ENCODE assay signal across 22 cellular contexts in the genomic region with DNA sequence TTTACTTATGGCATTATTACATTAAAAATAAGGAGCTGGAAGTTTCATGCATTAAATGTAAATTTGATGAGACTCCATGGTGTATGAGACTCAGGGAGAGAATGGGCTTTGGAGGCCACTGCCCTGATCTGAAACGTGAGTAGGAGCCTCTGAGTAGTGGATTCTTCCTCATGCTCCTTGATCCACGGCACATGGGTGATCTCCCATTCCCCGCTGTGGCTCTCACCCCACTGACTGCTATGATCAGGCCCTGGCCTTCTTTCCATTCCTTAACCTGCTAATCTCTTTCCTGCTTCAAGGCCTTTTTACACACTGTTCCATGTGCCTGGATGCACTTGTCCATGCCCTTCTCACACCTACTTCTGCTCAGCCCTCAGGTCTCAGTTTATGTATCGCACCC.
A peak's percentile ranks its signal among the peaks of the same experiment; 100 is the strongest.
DNase-seq lines count a peak whose midpoint lies in the region; ATAC-seq and TF ChIP-seq lines count a peak whose summit lies in the region.
"Had no signal": no experiment of that assay in that cellular context is flagged by ENCODE, and none has a peak within 500 bp of the region (broad histone marks: within the 10 kb centered on the region; RNA-seq: fewer than 3 reads in every experiment).

No MANE protein-coding gene starts in this region.

- no peak for ATAC-seq in natural killer cell treated with Interleukin-12 subunit alpha and Interleukin-12 subunit beta and Interleukin-15 and Interleukin-18, amount 100 ng/mL, for 72 hours
- ATAC-seq in natural killer cell (no peak), GM21423 (IDR thresholded peaks at IDR 0.05; ENCODE audit: unreplicated experiment) (no peak), GM19467 (IDR thresholded peaks at IDR 0.05; ENCODE audit: unreplicated experiment) (no peak)

- no peaks in the 10 kb centered on the region for H3K27me3 ChIP-seq in neural progenitor cell
- H3K27me3 ChIP-seq: Peyer's patch had no signal

- H3K27me3 Mint-ChIP-seq in natural killer cell treated with Interleukin-12 subunit alpha and Interleukin-12 subunit beta and Interleukin-15 and Interleukin-18, amount 100 ng/mL, for 72 hours, result no peaks in the 10 kb centered on the region
- peaks cover 0 to 3% of the 10 kb centered on the region in 2 donors for H3K27me3 Mint-ChIP-seq in natural killer cell (ENCODE audit: low read depth in 2 of 2)
- peaks cover 11% of the 10 kb centered on the region for H3K27me3 Mint-ChIP-seq in neural progenitor cell (ENCODE audit: insufficient read depth, low read depth)
- H3K27me3 Mint-ChIP-seq: CD4-positive, alpha-beta T cell had no signal

- no peak overlapping the region for H3K9ac ChIP-seq in neural progenitor cell

- H3K4me3 Mint-ChIP-seq in natural killer cell treated with Interleukin-12 subunit alpha and Interleukin-12 subunit beta and Interleukin-15 and Interleukin-18, amount 100 ng/mL, for 72 hours, result no peak overlapping the region
- H3K4me3 Mint-ChIP-seq in natural killer cell, result no peak overlapping the region
- H3K4me3 Mint-ChIP-seq in neural progenitor cell, result no peak overlapping the region
- H3K4me3 Mint-ChIP-seq: CD4-positive, alpha-beta T cell; H9; HFFc6 had no signal

- H4K20me1 ChIP-seq in neural progenitor cell (ENCODE audit: low read depth), result no peaks in the 10 kb centered on the region

- H2AFZ ChIP-seq in neural progenitor cell (replicated peaks), result no peak overlapping the region

- H3K36me3 Mint-ChIP-seq in natural killer cell treated with Interleukin-12 subunit alpha and Interleukin-12 subunit beta and Interleukin-15 and Interleukin-18, amount 100 ng/mL, for 72 hours, result no peaks in the 10 kb centered on the region
- H3K36me3 Mint-ChIP-seq in natural killer cell (no peaks in the 10 kb centered on the region), neural progenitor cell (no peaks in the 10 kb centered on the region)

- H3K79me2 ChIP-seq in neural progenitor cell (ENCODE audit: low read depth), result no peaks in the 10 kb centered on the region

- H3K27ac Mint-ChIP-seq in natural killer cell treated with Interleukin-12 subunit alpha and Interleukin-12 subunit beta and Interleukin-15 and Interleukin-18, amount 100 ng/mL, for 72 hours, result no peak overlapping the region
- H3K27ac Mint-ChIP-seq in natural killer cell, result no peak overlapping the region
- peak overlapping the region; percentile 54 for H3K27ac Mint-ChIP-seq in neural progenitor cell
- H3K27ac Mint-ChIP-seq: CD4-positive, alpha-beta T cell; H9; HFFc6 had no signal

- no peak for TF ChIP-seq CTCF in natural killer cell (IDR thresholded peaks at IDR 0.05)
- TF ChIP-seq CTCF in neural progenitor cell (IDR thresholded peaks at IDR 0.05), result no peak

- H3K4me3 ChIP-seq in neural progenitor cell, result no peak overlapping the region
- H3K4me3 ChIP-seq: Peyer's patch had no signal

- no peaks in the 10 kb centered on the region for H3F3A ChIP-seq in neural progenitor cell (ENCODE audit: low read depth)

- intact Hi-C loops in natural killer cell (cut with micrococcal nuclease), result loop anchor here (5.0 kb wide), 1 partner anchor 35 kb away; no protein-coding TSS in a partner anchor

- H3K36me3 ChIP-seq in neural progenitor cell, result no peaks in the 10 kb centered on the region
- H3K36me3 ChIP-seq: Peyer's patch had no signal

- H3K4me1 ChIP-seq in neural progenitor cell, result no peaks in the 10 kb centered on the region
- H3K4me1 ChIP-seq: Peyer's patch had no signal

- DNase-seq in natural killer cell treated with Interleukin-12 subunit alpha and Interleukin-12 subunit beta and Interleukin-15 and Interleukin-18, amount 100 ng/mL, for 72 hours (ENCODE audit: low spot score), result peak; percentile 29
- DNase-seq in natural killer cell (no peak), epidermal melanocyte (ENCODE audit: insufficient read length, low spot score) (peak; percentile 8), neural progenitor cell (ENCODE audit: low spot score) (no peak)
- no peak for DNase-seq in stimulated activated CD4-positive, alpha-beta T cell treated with anti-CD3 and anti-CD28 coated beads, Interleukin-4, amount 100 ng/mL, for 4 hours
- DNase-seq: CD4-positive, alpha-beta T cell; COR-L47; DMS 273 treated with DMSO at 0.1 percent for 48 hours; DMS79 treated with DMSO at 0.1 percent for 48 hours; H9; HFFc6; KG1; NCI-H1092; NCI-H1436; NCI-H2029; NCI-H226; NCI-H524; NCI-H774; NK-92 treated with Interleukin-12 subunit alpha and Interleukin-12 subunit beta, amount 100 ng/mL, for 24 hours had no signal

- no peak overlapping the region for H3K4me2 ChIP-seq in neural progenitor cell

- H3K9me3 ChIP-seq in neural progenitor cell (ENCODE audit: low read depth), result no peaks in the 10 kb centered on the region
- H3K9me3 ChIP-seq: Peyer's patch had no signal

- H3K27ac ChIP-seq in neural progenitor cell, result no peak overlapping the region
- H3K27ac ChIP-seq: Peyer's patch had no signal

- peaks cover 35% of the 10 kb centered on the region in 2 donors for H3K4me1 Mint-ChIP-seq in natural killer cell treated with Interleukin-12 subunit alpha and Interleukin-12 subunit beta and Interleukin-15 and Interleukin-18, amount 100 ng/mL, for 72 hours (ENCODE audit: low read depth in 2 of 2)
- H3K4me1 Mint-ChIP-seq in natural killer cell, result peaks cover 21 to 46% of the 10 kb centered on the region in 2 donors
- peaks cover 26% of the 10 kb centered on the region for H3K4me1 Mint-ChIP-seq in neural progenitor cell

- H3K9me3 Mint-ChIP-seq in natural killer cell treated with Interleukin-12 subunit alpha and Interleukin-12 subunit beta and Interleukin-15 and Interleukin-18, amount 100 ng/mL, for 72 hours, result no peaks in the 10 kb centered on the region
- no peaks in the 10 kb centered on the region for H3K9me3 Mint-ChIP-seq in natural killer cell
- peaks cover 10% of the 10 kb centered on the region for H3K9me3 Mint-ChIP-seq in neural progenitor cell
- H3K9me3 Mint-ChIP-seq: CD4-positive, alpha-beta T cell; H9 had no signal

Comparison
In these comparisons a context has a peak if more than half of its experiments do, and no peak if none do; other contexts are left out.
1. DNase-seq: peak in natural killer cell treated with Interleukin-12 subunit alpha and Interleukin-12 subunit beta and Interleukin-15 and Interleukin-18, amount 100 ng/mL, for 72 hours (single experiment) and epidermal melanocyte (single experiment); none in natural killer cell (single experiment), neural progenitor cell (single experiment) and stimulated activated CD4-positive, alpha-beta T cell treated with anti-CD3 and anti-CD28 coated beads, Interleukin-4, amount 100 ng/mL, for 4 hours (0 of 2).